10 cellular contexts compared by ENCODE assay signal in the genomic region with DNA sequence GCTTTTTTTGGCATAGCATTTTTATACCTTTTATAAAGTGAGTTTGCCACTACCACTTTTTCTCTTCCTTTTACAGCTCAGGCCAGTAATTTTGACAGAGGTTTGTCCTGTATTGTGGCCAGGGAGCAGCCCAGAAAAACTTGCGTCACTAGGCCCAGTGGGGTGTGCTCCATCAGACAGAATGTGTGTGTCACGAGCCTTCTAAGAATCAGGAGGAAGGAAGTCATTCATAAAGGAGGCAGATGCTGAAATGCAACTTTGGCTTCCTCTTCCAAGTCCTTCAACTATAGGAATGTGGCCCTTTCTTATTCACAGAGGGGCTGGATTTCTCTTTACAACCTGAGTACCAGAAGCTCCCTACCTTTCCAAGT. TPM values are rescaled to one million over a fixed set of nuclear protein-coding genes. Genes with fewer than 3 reads are reported as not detected.
DNase-seq lines count a peak whose midpoint lies in the region; ATAC-seq and TF ChIP-seq lines count a peak whose summit lies in the region.
"Had no signal": no experiment of that assay in that cellular context is flagged by ENCODE, and none has a peak within 500 bp of the region (broad histone marks: within the 10 kb centered on the region; RNA-seq: fewer than 3 reads in every experiment).

No MANE protein-coding gene starts in this region.

- no peak for TF ChIP-seq CTCF in progenitor cell of endocrine pancreas (IDR thresholded peaks at IDR 0.05; ENCODE audit: unreplicated experiment)

- no peak overlapping the region for H3K23ac ChIP-seq in mesenchymal stem cell (ENCODE audit: low read length in 2 of 2)

- peaks cover 23% of the 10 kb centered on the region for H3K4me1 ChIP-seq in ACC112 (ENCODE audit: control insufficient read depth, insufficient read depth, low read length, unreplicated experiment)
- no peaks in the 10 kb centered on the region for H3K4me1 ChIP-seq in mesenchymal stem cell (ENCODE audit: control insufficient read depth, insufficient read depth, low read depth, low read length)
- H3K4me1 ChIP-seq: SJSA1 had no signal

- no peak overlapping the region for H2BK120ac ChIP-seq in mesenchymal stem cell (ENCODE audit: low read depth, low read length)

- no peak overlapping the region for H3K4me2 ChIP-seq in mesenchymal stem cell (ENCODE audit: low read length, poor library complexity, severe bottlenecking)

- H4K91ac ChIP-seq in mesenchymal stem cell (ENCODE audit: low read length), result no peak overlapping the region

- H3K36me3 Mint-ChIP-seq in progenitor cell of endocrine pancreas (ENCODE audit: insufficient read depth), result peaks cover 16% of the 10 kb centered on the region

- no peaks in the 10 kb centered on the region for H3K27me3 Mint-ChIP-seq in progenitor cell of endocrine pancreas

- no peak overlapping the region for H2AFZ ChIP-seq in ACC112 (ENCODE audit: low read length, unreplicated experiment)
- H2AFZ ChIP-seq in mesenchymal stem cell (ENCODE audit: low read depth, low read length), result no peak overlapping the region

- no peak overlapping the region for H2AK5ac ChIP-seq in mesenchymal stem cell (ENCODE audit: low read length, severe bottlenecking)

- H3K14ac ChIP-seq in mesenchymal stem cell (ENCODE audit: low read length in 2 of 2), result no peak overlapping the region

- H2BK5ac ChIP-seq in mesenchymal stem cell (ENCODE audit: low read depth, low read length, poor library complexity, severe bottlenecking), result no peak overlapping the region

- 81% methylated on average over 2 of the region's 2 CpGs for WGBS in mesenchymal stem cell

- H3K4me3 ChIP-seq in ACC112 (ENCODE audit: low read depth, low read length), result no peak overlapping the region
- H3K4me3 ChIP-seq in mesenchymal stem cell (ENCODE audit: insufficient read depth in 1 of 2, low read depth in 1 of 2, low read length in 2 of 2), result no peak overlapping the region
- H3K4me3 ChIP-seq: SJSA1 had no signal

- no peak overlapping the region for H4K8ac ChIP-seq in mesenchymal stem cell (ENCODE audit: low read length)

- H3K9ac ChIP-seq in mesenchymal stem cell (ENCODE audit: low read length), result peak overlapping the region; percentile 50

- H3K9me3 Mint-ChIP-seq in progenitor cell of endocrine pancreas (ENCODE audit: low read depth), result no peaks in the 10 kb centered on the region

- H2BK12ac ChIP-seq in mesenchymal stem cell (ENCODE audit: low read length in 2 of 2), result no peak overlapping the region

- ATAC-seq in HG03439 (IDR thresholded peaks at IDR 0.05; ENCODE audit: unreplicated experiment) (no peak), HG03135 (IDR thresholded peaks at IDR 0.05; ENCODE audit: unreplicated experiment) (no peak), HG02642 (IDR thresholded peaks at IDR 0.05; ENCODE audit: poor library complexity, unreplicated experiment) (no peak)

- H3K4me3 Mint-ChIP-seq in progenitor cell of endocrine pancreas (ENCODE audit: low read depth), result no peak overlapping the region

- H3K27ac ChIP-seq in ACC112 (ENCODE audit: low read depth, low read length) (peak overlapping the region; percentile 68), mesenchymal stem cell (ENCODE audit: low read length, poor library complexity, severe bottlenecking) (no peak overlapping the region)
- H3K27ac ChIP-seq: SJSA1 had no signal

- H3K36me3 ChIP-seq in ACC112 (ENCODE audit: insufficient read depth, low read length) (peaks cover 23% of the 10 kb centered on the region; the same call in 1 of the 2 replicates), mesenchymal stem cell (ENCODE audit: control insufficient read depth in 1 of 2, insufficient read depth in 2 of 2, low read depth in 1 of 2, low read length in 2 of 2) (peaks cover 63 to 65% of the 10 kb centered on the region in 2 experiments)

- H3K79me2 ChIP-seq in ACC112 (ENCODE audit: control insufficient read depth, insufficient read depth, low read length, unreplicated experiment), result no peaks in the 10 kb centered on the region

- H3K79me1 ChIP-seq in mesenchymal stem cell (replicated peaks; ENCODE audit: low read length, poor library complexity, severe bottlenecking), result peaks cover 10% of the 10 kb centered on the region

- no peak overlapping the region for H2BK15ac ChIP-seq in mesenchymal stem cell (ENCODE audit: low read depth, poor library complexity, severe bottlenecking)

- no peak overlapping the region for H3K18ac ChIP-seq in mesenchymal stem cell (ENCODE audit: low read depth in 1 of 2, low read length in 2 of 2)

- DNase-seq in KG1 (lab: John Stamatoyannopoulos, UW), result peak; percentile 9
- DNase-seq in astrocyte of the hippocampus (ENCODE audit: low read depth, low spot score), result peak; percentile 67
- DNase-seq in mesenchymal stem cell, result no peak
- DNase-seq in progenitor cell of endocrine pancreas (ENCODE audit: low spot score, unreplicated experiment), result no peak
- DNase-seq: NCI-H1092 had no signal

- no peak overlapping the region for H3K27ac Mint-ChIP-seq in progenitor cell of endocrine pancreas

- no peaks in the 10 kb centered on the region for H3K9me3 ChIP-seq in mesenchymal stem cell (ENCODE audit: control insufficient read depth, low read length)
- H3K9me3 ChIP-seq: SJSA1 had no signal

- no peak overlapping the region for H3K4ac ChIP-seq in mesenchymal stem cell (ENCODE audit: low read depth in 1 of 2, low read length in 2 of 2)

- H3K27me3 ChIP-seq in ACC112 (ENCODE audit: insufficient read depth, low read length) (no peaks in the 10 kb centered on the region), mesenchymal stem cell (ENCODE audit: control insufficient read depth in 1 of 2, insufficient read depth in 1 of 2, low read length in 2 of 2) (no peaks in the 10 kb centered on the region)
- H3K27me3 ChIP-seq: SJSA1 had no signal

- no peaks in the 10 kb centered on the region for H3K4me1 Mint-ChIP-seq in progenitor cell of endocrine pancreas (ENCODE audit: low read depth)

RNA-seq across cellular contexts. Expression of a gene that starts 10.1 kb away (rescaled TPM):
- 43.5 TPM for polyA plus RNA-seq in mesenchymal stem cell (2013, experiment 1 of 2)
- 42.8 TPM for polyA plus RNA-seq in mesenchymal stem cell (2013, experiment 2 of 2)
- 36.7 and 38.1 TPM in 2 replicates for total RNA-seq in progenitor cell of endocrine pancreas

Comparison
In these comparisons a context has a peak if more than half of its experiments do, and no peak if none do; other contexts are left out.
1. DNase-seq: peak in KG1 (single experiment) and astrocyte of the hippocampus (single experiment); none in mesenchymal stem cell (single experiment) and progenitor cell of endocrine pancreas (single experiment).